In genomic region chr10:83373659-83374058, GRCh38 we compare ENCODE assay signal across 8 cellular contexts.
DNase-seq lines count a peak whose midpoint lies in the region; ATAC-seq and TF ChIP-seq lines count a peak whose summit lies in the region.

No MANE protein-coding gene starts in this region.

- H3K27me3 ChIP-seq in brain microvascular endothelial cell (replicated peaks) (no peaks in the 10 kb centered on the region), prostate gland (replicated peaks; ENCODE audit: insufficient read depth) (no peaks in the 10 kb centered on the region)

- 91% methylated on average over 2 of the region's 2 CpGs for WGBS in prostate gland

- no peak for ATAC-seq in GM18861 (IDR thresholded peaks at IDR 0.05; ENCODE audit: unreplicated experiment)
- ATAC-seq in stimulated activated effector memory CD8-positive, alpha-beta T cell treated with anti-CD3 and anti-CD28 coated beads, Interleukin-12 subunit alpha, Interleukin-12 subunit beta, amount 100 ng/mL, for 72 hours, result no peak
- no peak for ATAC-seq in HG02759 (IDR thresholded peaks at IDR 0.05; ENCODE audit: unreplicated experiment)

- no peaks in the 10 kb centered on the region for H3K4me1 ChIP-seq in prostate gland (replicated peaks)

- no peaks in the 10 kb centered on the region for H3K9me3 ChIP-seq in prostate gland

- intact Hi-C loops in prostate gland (cut with DNase I), result no loop called here

- DNase-seq in NCI-H1694 (lab: John Stamatoyannopoulos, UW) (peak; percentile 70), brain microvascular endothelial cell (peak; percentile 1), mucosa of gallbladder (ENCODE audit: low spot score) (peak; percentile 12), prostate gland (ENCODE audit: low spot score) (no peak)
- no peak for DNase-seq in stimulated activated effector memory CD8-positive, alpha-beta T cell treated with anti-CD3 and anti-CD28 coated beads, Interleukin-12 subunit alpha, Interleukin-12 subunit beta, amount 100 ng/mL, for 72 hours (ENCODE audit: low spot score in 2 of 2)

- TF ChIP-seq POLR2A in prostate gland (IDR thresholded peaks at IDR 0.05), result no peak

- no peak overlapping the region for H3K27ac Mint-ChIP-seq in stimulated activated effector memory CD8-positive, alpha-beta T cell treated with anti-CD3 and anti-CD28 coated beads, Interleukin-12 subunit alpha, Interleukin-12 subunit beta, amount 100 ng/mL, for 72 hours

- TF ChIP-seq CTCF in GM12872 (IDR thresholded peaks at IDR 0.05; ENCODE audit: insufficient read depth, low read depth, low read length) (peak; percentile 40; the same call in 2 of the 3 replicates), brain microvascular endothelial cell (IDR thresholded peaks at IDR 0.05; ENCODE audit: low read depth, low read length, missing control alignments) (peak; percentile 13), prostate gland (IDR thresholded peaks at IDR 0.05) (peak in 1 of 4 experiments; percentile 3)

- H3K36me3 ChIP-seq in brain microvascular endothelial cell (replicated peaks) (no peaks in the 10 kb centered on the region), prostate gland (no peaks in the 10 kb centered on the region)

- in situ Hi-C loops in brain microvascular endothelial cell (cut with HindIII; ENCODE audit: low pct_ligation_motif_present, low sequenced_read_pairs), result no loop called here

- H3K4me3 ChIP-seq in brain microvascular endothelial cell (ENCODE audit: low read depth, low read length) (no peak overlapping the region), prostate gland (no peak overlapping the region)

- no peak overlapping the region for H3K4me3 Mint-ChIP-seq in stimulated activated effector memory CD8-positive, alpha-beta T cell treated with anti-CD3 and anti-CD28 coated beads, Interleukin-12 subunit alpha, Interleukin-12 subunit beta, amount 100 ng/mL, for 72 hours

- H3K9me3 Mint-ChIP-seq in stimulated activated effector memory CD8-positive, alpha-beta T cell treated with anti-CD3 and anti-CD28 coated beads, Interleukin-12 subunit alpha, Interleukin-12 subunit beta, amount 100 ng/mL, for 72 hours, result peaks cover 16% of the 10 kb centered on the region

- H3K27ac ChIP-seq in brain microvascular endothelial cell (no peak overlapping the region), prostate gland (no peak overlapping the region)

- no peaks in the 10 kb centered on the region for H3K4me1 Mint-ChIP-seq in stimulated activated effector memory CD8-positive, alpha-beta T cell treated with anti-CD3 and anti-CD28 coated beads, Interleukin-12 subunit alpha, Interleukin-12 subunit beta, amount 100 ng/mL, for 72 hours

- no peaks in the 10 kb centered on the region for H3K36me3 Mint-ChIP-seq in stimulated activated effector memory CD8-positive, alpha-beta T cell treated with anti-CD3 and anti-CD28 coated beads, Interleukin-12 subunit alpha, Interleukin-12 subunit beta, amount 100 ng/mL, for 72 hours

Comparison
In these comparisons a context has a peak if more than half of its experiments do, and no peak if none do; other contexts are left out.
1. DNase-seq: peak in NCI-H1694 (single experiment), brain microvascular endothelial cell (single experiment) and mucosa of gallbladder (single experiment); none in stimulated activated effector memory CD8-positive, alpha-beta T cell treated with anti-CD3 and anti-CD28 coated beads, Interleukin-12 subunit alpha, Interleukin-12 subunit beta, amount 100 ng/mL, for 72 hours (0 of 2) and prostate gland (single experiment).